Comparison of ENCODE assay signal across 29 cellular contexts in the genomic region with DNA sequence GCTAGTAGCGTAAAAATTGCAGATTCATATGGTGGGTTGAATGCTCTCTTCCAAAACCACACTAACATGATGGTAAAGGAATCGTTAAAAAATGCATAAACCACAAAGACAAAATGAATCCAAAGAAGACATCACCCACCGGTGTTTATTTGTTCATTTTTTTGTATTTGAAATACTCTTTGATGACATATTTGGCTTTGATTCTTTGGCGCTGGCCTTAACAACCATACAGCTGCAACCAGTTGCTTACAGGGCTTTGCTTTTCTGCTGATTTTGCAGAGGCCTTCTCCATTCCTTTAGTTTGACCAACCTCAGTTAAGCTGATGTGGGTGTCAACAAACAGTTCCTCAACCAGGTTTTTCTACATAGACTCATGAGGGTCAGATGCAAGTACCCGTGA.
"Had no signal": no experiment of that assay in that cellular context is flagged by ENCODE, and none has a peak within 500 bp of the region (broad histone marks: within the 10 kb centered on the region; RNA-seq: fewer than 3 reads in every experiment).

No MANE protein-coding gene starts in this region.

- DNase-seq: activated B cell treated with CpG ODN at 0.5 μM for 24 hours; activated CD4-positive, alpha-beta memory T cell treated with anti-CD3 and anti-CD28 coated beads for 36 hours; activated CD4-positive, alpha-beta T cell treated with anti-CD3 and anti-CD28 coated beads for 4 hours; activated CD4-positive, alpha-beta T cell treated with anti-CD3 and anti-CD28 coated beads, Interleukin-2, amount 50 U/mL, for 1 hour; activated CD4-positive, CD25-positive, alpha-beta regulatory T cell treated with anti-CD3 and anti-CD28 coated beads, Interleukin-2, amount 50 U/mL, for 72 hours; activated CD8-positive, alpha-beta memory T cell treated with anti-CD3 and anti-CD28 coated beads, Interleukin-2, amount 50 U/mL, for 4 hours; activated gamma-delta T cell treated with Interleukin-2 at 50 U/mL for 16 hours; activated naive CD4-positive, alpha-beta T cell treated with anti-CD3 and anti-CD28 coated beads for 36 hours; activated T-cell treated with anti-CD3 and anti-CD28 coated beads for 4 hours; activated T-cell treated with anti-CD3 and anti-CD28 coated beads, Interleukin-2, amount 50 U/mL, for 4 hours; adrenal gland; NCI-H1105; NCI-H1417 treated with DMSO at 0.1 percent for 48 hours; NCI-H2029; NCI-H510A; NCI-H526; NCI-H748 treated with DMSO at 0.1 percent for 48 hours; NK-92 treated with Interleukin-12 subunit alpha and Interleukin-12 subunit beta, amount 100 ng/mL, for 24 hours; PC-3; Peyer's patch; RPMI8226; SIG-M5; SW 1271; T-helper 1 cell; T-helper 2 cell; T-helper 9 cell had no signal

- H3K27me3 ChIP-seq: adrenal gland, cardiac muscle cell, Peyer's patch had no signal

- H3K27ac ChIP-seq: adrenal gland, cardiac muscle cell, Peyer's patch, VCaP had no signal

- H3K9me3 ChIP-seq: adrenal gland, Peyer's patch had no signal

- H3K4me3 ChIP-seq: adrenal gland, cardiac muscle cell, Peyer's patch had no signal

- ATAC-seq: activated naive CD4-positive, alpha-beta T cell treated with anti-CD3 and anti-CD28 coated beads, Interleukin-2, amount 50 U/mL, for 72 hours; activated T-cell treated with anti-CD3 and anti-CD28 coated beads, Interleukin-2, amount 50 U/mL, for 4 hours; PC-3 had no signal

- H3K36me3 ChIP-seq: adrenal gland, cardiac muscle cell, Peyer's patch had no signal
